Comparison of ENCODE assay signal across 17 cellular contexts in genomic region chr13:37134411-37135041, GRCh38. TPM values are rescaled to one million over a fixed set of nuclear protein-coding genes. Genes with fewer than 3 reads are reported as not detected.
DNase-seq lines count a peak whose midpoint lies in the region; ATAC-seq lines count a peak whose summit lies in the region.
"Had no signal": no experiment of that assay in that cellular context is flagged by ENCODE, and none has a peak within 500 bp of the region (broad histone marks: within the 10 kb centered on the region; RNA-seq: fewer than 3 reads in every experiment).

No MANE protein-coding gene starts in this region.

- H3K9ac ChIP-seq in adipocyte (ENCODE audit: low read length) = no peak overlapping the region

- no peak overlapping the region for H3K4me3 ChIP-seq in adipocyte (ENCODE audit: low read length)

- DNase-seq in ELR (ENCODE audit: low read depth) (peak; percentile 34), adipocyte (ENCODE audit: low read depth) (peak; percentile 79), glomerular endothelial cell (ENCODE audit: extremely low read depth, low read depth, low spot score) (peak; percentile 62), renal cortical epithelial cell (ENCODE audit: low read depth) (peak; percentile 39), ecto neural progenitor cell (ENCODE audit: low spot score) (no peak), NCI-H526 (lab: John Stamatoyannopoulos, UW) (no peak)
- DNase-seq: activated CD4-positive, alpha-beta T cell treated with anti-CD3 and anti-CD28 coated beads for 48 hours; activated T-cell treated with anti-CD3 and anti-CD28 coated beads, Interleukin-2, amount 50 U/mL, for 24 hours; CD4-positive, CD25-positive, alpha-beta regulatory T cell; effector CD8-positive, alpha-beta T cell; H9; hypothalamus; PC-3; stimulated activated naive CD8-positive, alpha-beta T cell treated with anti-CD3 and anti-CD28 coated beads, Interleukin-15, Interleukin-2, amounts not matched to agents 100 U/mL and 50 U/mL, for 24 hours had no signal

- H3K36me3 ChIP-seq in adipocyte (ENCODE audit: control insufficient read depth, insufficient read depth, low read length, severe bottlenecking) = no peaks in the 10 kb centered on the region

- no peaks in the 10 kb centered on the region for H3K27me3 ChIP-seq in adipocyte (replicated peaks; ENCODE audit: control insufficient read depth, insufficient read depth, low read length)

- peaks cover 54% of the 10 kb centered on the region for H3K4me1 ChIP-seq in adipocyte (ENCODE audit: control insufficient read depth, insufficient read depth, low read length)

- H3K9me3 ChIP-seq in adipocyte (ENCODE audit: control insufficient read depth, low read length) = no peaks in the 10 kb centered on the region

- ATAC-seq in GM18868 (IDR thresholded peaks at IDR 0.05; ENCODE audit: unreplicated experiment) (no peak), GM19035 (IDR thresholded peaks at IDR 0.05; ENCODE audit: unreplicated experiment) (no peak)
- ATAC-seq: PC-3; stimulated activated naive CD8-positive, alpha-beta T cell treated with anti-CD3 and anti-CD28 coated beads, Interleukin-15, Interleukin-2, amounts not matched to agents 100 U/mL and 50 U/mL, for 24 hours had no signal

RNA-seq across cellular contexts. Expression of gene CSNK1A1L, which starts 29.1 kb away (rescaled TPM):
- total RNA-seq in glomerular endothelial cell (not detected in 2 replicates), renal cortical epithelial cell (not detected in 2 replicates)
- total RNA-seq: CD4-positive, CD25-positive, alpha-beta regulatory T cell; H9; lung microvascular endothelial cell; PC-3 had no signal

Comparison
In these comparisons a context has a peak if more than half of its experiments do, and no peak if none do; other contexts are left out.
1. DNase-seq: peak in ELR (single experiment), adipocyte (single experiment), glomerular endothelial cell (single experiment) and renal cortical epithelial cell (single experiment); none in ecto neural progenitor cell (single experiment) and NCI-H526 (0 of 2).